Comparison of ENCODE assay signal across 34 cellular contexts in the genomic region with DNA sequence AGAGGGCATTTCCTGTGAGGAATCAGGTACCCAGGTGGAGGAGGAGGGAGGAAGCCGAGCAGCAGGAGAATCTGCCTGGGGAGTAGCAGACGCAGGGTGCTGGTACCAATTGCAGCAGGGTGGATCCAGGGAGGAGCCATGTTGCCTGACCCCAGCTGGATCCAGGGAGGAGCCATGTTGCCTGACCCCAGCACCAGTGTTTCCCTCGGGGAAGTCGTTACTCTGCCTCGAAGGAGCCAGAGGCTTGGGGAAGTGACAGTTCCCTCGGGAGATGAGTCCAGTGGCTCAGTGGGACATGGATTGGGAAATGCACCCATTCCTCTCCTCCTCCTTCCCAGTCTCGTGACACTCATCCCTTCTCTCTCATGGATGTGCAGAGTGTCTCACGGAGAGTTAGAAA. TPM values are rescaled to one million over a fixed set of nuclear protein-coding genes. Genes with fewer than 3 reads are reported as not detected.
"Had no signal": no experiment of that assay in that cellular context is flagged by ENCODE, and none has a peak within 500 bp of the region (broad histone marks: within the 10 kb centered on the region; RNA-seq: fewer than 3 reads in every experiment).

No MANE protein-coding gene starts in this region.

- H3K9me3 ChIP-seq: ascending aorta, body of pancreas, SJCRH30, SK-N-SH had no signal

- DNase-seq: activated CD4-positive, alpha-beta T cell treated with anti-CD3 and anti-CD28 coated beads for 48 hours; activated CD4-positive, CD25-positive, alpha-beta regulatory T cell treated with anti-CD3 and anti-CD28 coated beads, Interleukin-2, amount 50 U/mL, for 72 hours; activated naive CD4-positive, alpha-beta T cell; activated naive CD8-positive, alpha-beta T cell treated with anti-CD3 and anti-CD28 coated beads, Interleukin-2, amount 50 U/mL, for 24 hours; activated T-cell treated with anti-CD3 and anti-CD28 coated beads for 4 hours; activated T-cell treated with anti-CD3 and anti-CD28 coated beads, Interleukin-2, amount 50 U/mL, for 48 hours; amniotic stem cell; body of pancreas; central memory CD4-positive, alpha-beta T cell; IMR-90; Kasumi-1; KBM-7; NCI-H1092; NCI-H1417; NCI-H1930; NCI-H2171; NCI-H2227 treated with DMSO at 0.1 percent for 48 hours; NCI-H526; NCI-H774; OCI-M1; Right ventricle myocardium superior; SJCRH30; SK-N-SH; T-helper 1 cell; T-helper 9 cell had no signal

- H3K36me3 ChIP-seq: ascending aorta, SJCRH30 had no signal

- ATAC-seq: activated naive CD4-positive, alpha-beta T cell treated with anti-CD3 and anti-CD28 coated beads, Interleukin-2, amount 50 U/mL, for 72 hours; activated naive CD8-positive, alpha-beta T cell treated with anti-CD3 and anti-CD28 coated beads, Interleukin-2, amount 50 U/mL, for 24 hours; activated T-helper 17 cell treated with anti-CD3 and anti-CD28 coated beads, Interleukin-2, amount 50 U/mL, for 72 hours; body of pancreas; Panc1; WTC11 had no signal

- H3K4me1 ChIP-seq: ascending aorta, body of pancreas, SJCRH30 had no signal

- H3K27ac ChIP-seq: ascending aorta, body of pancreas, RWPE1, SJCRH30 had no signal

- H3K9ac ChIP-seq: SK-N-SH had no signal

- H3K4me1 Mint-ChIP-seq: activated T-helper 17 cell treated with anti-CD3 and anti-CD28 coated beads, Interleukin-2, amount 50 U/mL, for 72 hours; WTC11 had no signal

- H3K4me2 ChIP-seq: SK-N-SH had no signal

- H3K9me3 Mint-ChIP-seq: activated T-helper 17 cell treated with anti-CD3 and anti-CD28 coated beads, Interleukin-2, amount 50 U/mL, for 72 hours had no signal

- H3K27me3 ChIP-seq: ascending aorta, body of pancreas had no signal

- H3K4me3 ChIP-seq: ascending aorta, body of pancreas, SJCRH30 had no signal

- H3K4me3 Mint-ChIP-seq: activated naive CD8-positive, alpha-beta T cell treated with anti-CD3 and anti-CD28 coated beads, Interleukin-2, amount 50 U/mL, for 24 hours; activated T-helper 17 cell treated with anti-CD3 and anti-CD28 coated beads, Interleukin-2, amount 50 U/mL, for 72 hours; WTC11 had no signal

- H3K27ac Mint-ChIP-seq: activated naive CD4-positive, alpha-beta T cell treated with anti-CD3 and anti-CD28 coated beads, Interleukin-2, amount 50 U/mL, for 72 hours; activated naive CD8-positive, alpha-beta T cell treated with anti-CD3 and anti-CD28 coated beads, Interleukin-2, amount 50 U/mL, for 24 hours; activated T-helper 17 cell treated with anti-CD3 and anti-CD28 coated beads, Interleukin-2, amount 50 U/mL, for 72 hours; WTC11 had no signal

RNA-seq across cellular contexts. Expression of gene LAIR2, which starts 31.5 kb away (rescaled TPM):
- total RNA-seq: ascending aorta, body of pancreas, bronchial epithelial cell, IMR-90, M059J, NCI-H460, Right ventricle myocardium superior, SJCRH30, WTC11 had no signal

RNA-seq across cellular contexts. Expression of gene LILRA2, which starts 39.4 kb away (rescaled TPM):
- total RNA-seq: activated naive CD4-positive, alpha-beta T cell treated with anti-CD3 and anti-CD28 coated beads, Interleukin-2, amount 50 U/mL, for 72 hours; activated T-helper 17 cell treated with anti-CD3 and anti-CD28 coated beads, Interleukin-2, amount 50 U/mL, for 72 hours; ascending aorta; bronchial epithelial cell; IMR-90; M059J; NCI-H460; SJCRH30; WTC11 had no signal

RNA-seq across cellular contexts. Expression of gene LILRA1, which starts 59.3 kb away (rescaled TPM):
- total RNA-seq: activated naive CD4-positive, alpha-beta T cell treated with anti-CD3 and anti-CD28 coated beads, Interleukin-2, amount 50 U/mL, for 72 hours; activated T-helper 17 cell treated with anti-CD3 and anti-CD28 coated beads, Interleukin-2, amount 50 U/mL, for 72 hours; ascending aorta; bronchial epithelial cell; IMR-90; M059J; NCI-H460; SJCRH30; WTC11 had no signal
